ENCODE assay signal across 9 cellular contexts in the genomic region with DNA sequence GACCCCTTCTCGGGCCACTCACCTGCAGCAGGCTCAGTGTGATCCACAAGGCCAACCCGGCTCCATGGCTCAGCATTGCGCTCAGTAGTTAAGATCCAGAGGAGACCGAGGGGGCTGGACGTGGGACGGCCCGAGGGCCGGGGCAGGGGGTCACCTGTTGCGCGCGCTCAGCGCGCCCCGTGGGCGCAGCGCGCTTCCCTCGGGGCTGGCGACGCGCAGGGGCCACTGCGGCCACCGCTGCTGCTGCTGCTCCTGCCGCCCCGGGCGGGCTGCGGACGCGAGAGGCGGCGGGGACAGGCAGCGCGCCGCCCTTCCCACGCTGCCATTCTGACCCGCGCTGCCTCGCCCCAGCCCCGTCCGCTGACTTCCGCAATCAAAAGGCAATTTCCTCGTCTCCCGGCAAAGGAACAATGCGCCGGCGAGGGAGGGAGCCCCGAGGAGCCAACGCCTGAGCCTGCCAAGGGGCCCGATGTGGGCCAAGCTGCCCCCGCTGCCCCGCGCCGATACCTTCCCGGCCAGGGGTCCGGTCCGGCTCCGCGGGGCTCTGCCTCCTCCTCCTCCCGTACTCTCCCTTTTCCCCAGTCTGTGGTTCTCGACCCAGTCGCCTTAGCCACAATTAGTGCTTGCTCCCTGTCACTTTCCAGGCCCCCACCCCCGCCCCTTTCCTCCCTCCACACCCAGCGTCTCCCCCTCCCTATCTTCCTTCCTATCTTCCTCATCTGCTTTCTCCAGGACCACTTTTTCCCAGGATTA. TPM values are rescaled to one million over a fixed set of nuclear protein-coding genes. Genes with fewer than 3 reads are reported as not detected.
A peak's percentile ranks its signal among the peaks of the same experiment; 100 is the strongest.
DNase-seq lines count a peak whose midpoint lies in the region; ATAC-seq and TF ChIP-seq lines count a peak whose summit lies in the region.
"Had no signal": no experiment of that assay in that cellular context is flagged by ENCODE, and none has a peak within 500 bp of the region (broad histone marks: within the 10 kb centered on the region; RNA-seq: fewer than 3 reads in every experiment).

No MANE protein-coding gene starts in this region.

- no peak overlapping the region for H3K27ac Mint-ChIP-seq in neural progenitor cell

- H3K9ac ChIP-seq in neural progenitor cell: no peak overlapping the region

- peak overlapping the region; percentile 91 for H2AFZ ChIP-seq in neural progenitor cell (replicated peaks)

- peaks cover 5% of the 10 kb centered on the region for H3F3A ChIP-seq in neural progenitor cell (ENCODE audit: low read depth)

- ATAC-seq in GM21528 (IDR thresholded peaks at IDR 0.05; ENCODE audit: low FRiP score, unreplicated experiment) (no peak), HG03378 (IDR thresholded peaks at IDR 0.05; ENCODE audit: unreplicated experiment) (no peak), GM18505 (IDR thresholded peaks at IDR 0.05; ENCODE audit: unreplicated experiment) (no peak)
- ATAC-seq: HCT116 had no signal

- CTCF ChIA-PET in HEK293T (lab: Yijun Ruan, JAX): no interaction called here

- no peak for DNase-seq in AG09309 (ENCODE audit: low read depth)
- peak; percentile 39 for DNase-seq in HEK293T (ENCODE audit: extremely low spot score)
- DNase-seq in WERI-Rb-1: peak; percentile 44
- peak; percentile 35 for DNase-seq in germinal center (ENCODE audit: low spot score)
- DNase-seq in neural progenitor cell (ENCODE audit: low spot score): peak; percentile 66

- H3K4me1 Mint-ChIP-seq in neural progenitor cell: peaks cover 23% of the 10 kb centered on the region

- no peaks in the 10 kb centered on the region for H3K36me3 Mint-ChIP-seq in neural progenitor cell

- no peak for TF ChIP-seq POLR2A in GM18505 (IDR thresholded peaks at IDR 0.05; ENCODE audit: borderline replicate concordance, extremely low read depth, insufficient read depth, insufficient read length)

- H3K27me3 Mint-ChIP-seq in neural progenitor cell (ENCODE audit: insufficient read depth, low read depth): peaks cover 6% of the 10 kb centered on the region

- POLR2A ChIA-PET in HEK293T (lab: Yijun Ruan, JAX): no interaction called here

- H3K4me3 ChIP-seq in AG09309 (ENCODE audit: control insufficient read depth, low read depth, low read length) (peak overlapping the region; percentile 47), WERI-Rb-1 (ENCODE audit: low read depth, low read length) (peak overlapping the region; percentile 73), neural progenitor cell (peak overlapping the region; percentile 66)

- H3K36me3 ChIP-seq in WERI-Rb-1 (no peaks in the 10 kb centered on the region), neural progenitor cell (no peaks in the 10 kb centered on the region)

- peak overlapping the region; percentile 98 for H3K4me2 ChIP-seq in neural progenitor cell

- no peaks in the 10 kb centered on the region for H3K27me3 ChIP-seq in WERI-Rb-1 (ENCODE audit: insufficient read depth, low read depth, severe bottlenecking)
- peaks cover 52% of the 10 kb centered on the region for H3K27me3 ChIP-seq in neural progenitor cell

- H3K79me2 ChIP-seq in neural progenitor cell (ENCODE audit: low read depth): no peaks in the 10 kb centered on the region

- no peaks in the 10 kb centered on the region for H4K20me1 ChIP-seq in neural progenitor cell (ENCODE audit: low read depth)

- TF ChIP-seq CTCF in AG09309 (IDR thresholded peaks at IDR 0.05; ENCODE audit: control insufficient read depth, insufficient read depth, low read depth, low read length, missing control alignments) (no peak), WERI-Rb-1 (IDR thresholded peaks at IDR 0.05; ENCODE audit: low read depth, low read length) (no peak), neural progenitor cell (IDR thresholded peaks at IDR 0.05) (no peak)

- H3K4me1 ChIP-seq in neural progenitor cell: peaks cover 8% of the 10 kb centered on the region

- H3K9me3 ChIP-seq in WERI-Rb-1 (ENCODE audit: severe bottlenecking) (no peaks in the 10 kb centered on the region), neural progenitor cell (ENCODE audit: low read depth) (no peaks in the 10 kb centered on the region)

- H3K4me3 Mint-ChIP-seq in neural progenitor cell: peak overlapping the region; percentile 91

- H3K27ac ChIP-seq in WERI-Rb-1 (no peak overlapping the region), neural progenitor cell (no peak overlapping the region)

- no peaks in the 10 kb centered on the region for H3K9me3 Mint-ChIP-seq in neural progenitor cell

TF ChIP-seq in HEK293T, 16 proteins besides CTCF, POLR2A, EP300 and RAD21:
- TF ChIP-seq BHLHE40 (IDR thresholded peaks at IDR 0.05; ENCODE audit: borderline replicate concordance): no peak
- no peak for TF ChIP-seq SP1 (IDR thresholded peaks at IDR 0.05)
- no peak for TF ChIP-seq FOXA1 (IDR thresholded peaks at IDR 0.05)
- no peak for TF ChIP-seq CTBP1 (IDR thresholded peaks at IDR 0.05; ENCODE audit: borderline replicate concordance)
- no peak for TF ChIP-seq FOXM1 (IDR thresholded peaks at IDR 0.05; ENCODE audit: borderline replicate concordance)
- no peak for TF ChIP-seq ELF4 (IDR thresholded peaks at IDR 0.05)
- no peak; the same call in 1 of the 2 replicates for TF ChIP-seq L3MBTL2 (conservative IDR thresholded peaks at IDR 0.05)
- no peak for TF ChIP-seq LEF1 (IDR thresholded peaks at IDR 0.05; ENCODE audit: borderline replicate concordance)
- no peak for TF ChIP-seq ARNT (IDR thresholded peaks at IDR 0.05)
- no peak for TF ChIP-seq FOXK2 (IDR thresholded peaks at IDR 0.05)
- no peak for TF ChIP-seq SUZ12 (IDR thresholded peaks at IDR 0.05)
- TF ChIP-seq, protein P1, sequence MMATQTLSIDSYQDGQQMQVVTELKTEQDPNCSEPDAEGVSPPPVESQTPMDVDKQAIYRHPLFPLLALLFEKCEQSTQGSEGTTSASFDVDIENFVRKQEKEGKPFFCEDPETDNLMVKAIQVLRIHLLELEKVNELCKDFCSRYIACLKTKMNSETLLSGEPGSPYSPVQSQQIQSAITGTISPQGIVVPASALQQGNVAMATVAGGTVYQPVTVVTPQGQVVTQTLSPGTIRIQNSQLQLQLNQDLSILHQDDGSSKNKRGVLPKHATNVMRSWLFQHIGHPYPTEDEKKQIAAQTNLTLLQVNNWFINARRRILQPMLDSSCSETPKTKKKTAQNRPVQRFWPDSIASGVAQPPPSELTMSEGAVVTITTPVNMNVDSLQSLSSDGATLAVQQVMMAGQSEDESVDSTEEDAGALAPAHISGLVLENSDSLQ (IDR thresholded peaks at IDR 0.05): no peak
- no peak for TF ChIP-seq NFRKB (IDR thresholded peaks at IDR 0.05)
- no peak for TF ChIP-seq TARDBP (IDR thresholded peaks at IDR 0.05)
- TF ChIP-seq HDGF (IDR thresholded peaks at IDR 0.05; ENCODE audit: borderline replicate concordance): no peak
- TF ChIP-seq ZNF384 (IDR thresholded peaks at IDR 0.05): no peak
TF ChIP-seq in HEK293T: peak in this region for 0.

RNA-seq across cellular contexts. Expression of a gene that starts 27.3 kb away (rescaled TPM):
- total RNA-seq in neural progenitor cell (ENCODE audit: low replicate concordance): 0.06 TPM in 1 of 2 replicates, not detected in the other
